Comparison of ENCODE assay signal across 9 cellular contexts in genomic region chr4:77921701-77922100, GRCh38. TPM values are rescaled to one million over a fixed set of nuclear protein-coding genes. Genes with fewer than 3 reads are reported as not detected.
DNase-seq lines count a peak whose midpoint lies in the region; ATAC-seq and TF ChIP-seq lines count a peak whose summit lies in the region.
"Had no signal": no experiment of that assay in that cellular context is flagged by ENCODE, and none has a peak within 500 bp of the region (broad histone marks: within the 10 kb centered on the region; RNA-seq: fewer than 3 reads in every experiment).

No MANE protein-coding gene starts in this region.

- no peak overlapping the region for H2AFZ ChIP-seq in PC-3 (ENCODE audit: low read length)

- BruUV-seq in PC-3 (replicated peaks; lab: Mats Ljungman, UMichigan) = no TSS peak

- TF ChIP-seq CTCF in PC-3 (conservative IDR thresholded peaks at IDR 0.05; ENCODE audit: low read depth, low read length) (no peak), gastrocnemius medialis (IDR thresholded peaks at IDR 0.05 in 4 of 5, conservative IDR thresholded peaks at IDR 0.05 in 1 of 5) (no peak), GM10266 (IDR thresholded peaks at IDR 0.05; ENCODE audit: control insufficient read depth, insufficient read depth, low read depth, missing control alignments) (no peak), ascending aorta (IDR thresholded peaks at IDR 0.05) (no peak)

- H3F3A ChIP-seq in PC-3 (ENCODE audit: low read length, unreplicated experiment) = peaks cover 9% of the 10 kb centered on the region

- ATAC-seq in PC-3 = peak; percentile 91
- peak; percentile 47 to 58 for ATAC-seq in gastrocnemius medialis

- H4K20me1 ChIP-seq in PC-3 (ENCODE audit: low read length) = no peaks in the 10 kb centered on the region

- DNase-seq in GM04504 (ENCODE audit: low read depth) (peak; percentile 67), PC-3 (peak; percentile 88), fibroblast of peridontal ligament (ENCODE audit: extremely low read depth) (peak; percentile 83), gastrocnemius medialis (no peak), GM10266 (ENCODE audit: extremely low spot score) (no peak), nucleus accumbens (lab: John Stamatoyannopoulos, UW) (no peak), ascending aorta (ENCODE audit: low spot score in 2 of 2) (no peak)
- DNase-seq: activated CD4-positive, alpha-beta T cell treated with anti-CD3 and anti-CD28 coated beads, Interleukin-2, amount 10 ng/mL, durations not matched to agents 7 days and 5 days had no signal

- H3K9me2 ChIP-seq in PC-3 (replicated peaks; ENCODE audit: low read length) = no peaks in the 10 kb centered on the region

- peaks cover 36% of the 10 kb centered on the region for H3K4me1 ChIP-seq in PC-3 (ENCODE audit: insufficient read depth, low read length)
- H3K4me1 ChIP-seq in gastrocnemius medialis = peaks cover 9% of the 10 kb centered on the region in 2 donors
- no peaks in the 10 kb centered on the region for H3K4me1 ChIP-seq in ascending aorta

- H3K27ac ChIP-seq in PC-3 (ENCODE audit: low read length) (peak overlapping the region; percentile 94), gastrocnemius medialis (peak overlapping the region; percentile 54 to 67 (median 63)), ascending aorta (no peak overlapping the region)
- H3K27ac ChIP-seq: coronary artery had no signal

- in situ Hi-C loops in gastrocnemius medialis (cut with MboI; ENCODE audit: low sequenced_read_pairs in 4 of 4) = no loop called here

- H3K9me3 ChIP-seq in PC-3 (ENCODE audit: low read length) (no peaks in the 10 kb centered on the region), gastrocnemius medialis (no peaks in the 10 kb centered on the region), ascending aorta (peaks cover 0 to 6% of the 10 kb centered on the region in 2 donors)

- peak overlapping the region; percentile 62 for H3K9ac ChIP-seq in PC-3 (ENCODE audit: low read length)

- H3K4me2 ChIP-seq in PC-3 (ENCODE audit: low read length) = peak overlapping the region; percentile 75

- H3K27me3 ChIP-seq in PC-3 (ENCODE audit: low read length) (no peaks in the 10 kb centered on the region), gastrocnemius medialis (no peaks in the 10 kb centered on the region), ascending aorta (no peaks in the 10 kb centered on the region)

- TF ChIP-seq POLR2A in gastrocnemius medialis (IDR thresholded peaks at IDR 0.05) = no peak

- H3K36me3 ChIP-seq in PC-3 (ENCODE audit: low read depth, low read length) (no peaks in the 10 kb centered on the region), gastrocnemius medialis (no peaks in the 10 kb centered on the region), ascending aorta (no peaks in the 10 kb centered on the region)

- CTCF ChIA-PET in PC-3 (lab: Charles Lee) = no interaction called here

- intact Hi-C loops in PC-3 (cut with micrococcal nuclease) = loop anchor here (1.0 to 5.0 kb wide), 2 partner anchors 39 to 59 kb away; partner anchors contain the start of gene MRPL1
- intact Hi-C loops in gastrocnemius medialis (cut with DNase I; ENCODE audit: low total_unique reads) = no loop called here
- intact Hi-C loops in ascending aorta (cut with DNase I) = no loop called here

- 0 out of 2 replicates have a peak, but pooled peaks cover 6% of the 10 kb centered on the region for H3K79me2 ChIP-seq in PC-3 (ENCODE audit: low read length)

- H3K4me3 ChIP-seq in PC-3 (ENCODE audit: low read length) = peak overlapping the region; percentile 30; the same call in 1 of the 2 replicates
- H3K4me3 ChIP-seq in gastrocnemius medialis = no peak overlapping the region
- no peak overlapping the region for H3K4me3 ChIP-seq in ascending aorta
- H3K4me3 ChIP-seq: coronary artery had no signal

- POLR2A ChIA-PET in PC-3 (lab: Charles Lee; ENCODE audit: unreplicated experiment) = no interaction called here

RNA-seq across cellular contexts. Expression of gene MRPL1, which starts 59.1 kb away (rescaled TPM):
- total RNA-seq in PC-3 (2014; rRNA removed) (16.7 and 23.0 TPM in 2 replicates), gastrocnemius medialis (10 to 100 TPM; 29.2 to 52.0 (median 31.5) TPM), ascending aorta (6.2 TPM)

Comparison
In these comparisons a context has a peak if more than half of its experiments do, and no peak if none do; other contexts are left out.
1. DNase-seq: peak in GM04504 (single experiment), PC-3 (single experiment) and fibroblast of peridontal ligament (single experiment); none in gastrocnemius medialis (0 of 2), GM10266 (single experiment), nucleus accumbens (0 of 56) and ascending aorta (0 of 2).
2. H3K27ac ChIP-seq: peak in PC-3 (single experiment) and gastrocnemius medialis (4 of 4); none in ascending aorta (0 of 2).